Comparison of ENCODE assay signal across 12 cellular contexts in the genomic region with DNA sequence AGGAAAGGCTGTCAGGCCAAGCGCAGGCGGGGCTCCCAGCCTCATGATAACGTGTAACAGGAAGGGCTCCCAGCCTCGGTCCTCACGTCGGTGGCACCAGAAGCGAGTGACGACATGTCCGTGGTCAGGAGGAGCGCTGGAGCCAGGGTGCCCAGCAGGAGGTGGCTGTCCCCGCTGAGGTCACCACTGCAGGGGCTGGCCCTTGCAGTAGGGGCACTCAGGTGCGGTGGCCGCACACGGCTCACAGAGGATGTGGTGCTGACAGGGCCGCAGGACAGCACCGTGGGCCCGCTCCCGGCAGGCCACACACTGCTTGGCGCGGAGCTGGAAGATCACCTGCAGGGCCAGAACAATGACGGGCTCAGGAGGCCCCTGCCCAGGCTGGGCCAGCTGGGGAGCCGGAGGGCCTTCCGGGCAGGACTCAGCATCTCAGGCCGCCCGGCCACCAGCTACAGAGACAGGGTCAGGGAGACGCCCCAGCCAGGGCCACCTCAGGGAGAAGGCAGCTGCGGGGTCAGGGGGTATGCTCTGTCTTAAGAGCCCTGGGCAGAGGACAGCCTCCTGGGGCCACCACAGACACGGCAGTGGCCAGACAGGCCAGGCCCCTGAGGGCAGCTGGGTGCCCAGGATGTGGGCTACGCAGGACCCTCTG.
"Had no signal": no experiment of that assay in that cellular context is flagged by ENCODE, and none has a peak within 500 bp of the region (broad histone marks: within the 10 kb centered on the region; RNA-seq: fewer than 3 reads in every experiment).

No MANE protein-coding gene starts in this region.

- H3K27ac Mint-ChIP-seq: activated T-helper 1 cell treated with anti-CD3 and anti-CD28 coated beads, Interleukin-12 subunit alpha, Interleukin-12 subunit beta, Interleukin-2, Interleukin-4 antibody, amounts not matched to agents 30 ng/mL and 10 ng/mL and 1 ng/mL, durations not matched to agents 14 hours and 24 hours and 36 hours; natural killer cell; stimulated activated memory B cell treated with anti-CD40 and anti-IgM and Interleukin-4, amounts not matched to agents 10 μg/mL and 1 μg/mL and 100 μg/mL, for 72 hours; type B pancreatic cell had no signal

- ATAC-seq: natural killer cell; stimulated activated memory B cell treated with anti-CD40 and anti-IgM and Interleukin-4, amounts not matched to agents 10 μg/mL and 1 μg/mL and 100 μg/mL, for 72 hours had no signal

- H3K4me1 Mint-ChIP-seq: natural killer cell had no signal

- H3K4me3 Mint-ChIP-seq: activated T-helper 1 cell treated with anti-CD3 and anti-CD28 coated beads, Interleukin-12 subunit alpha, Interleukin-12 subunit beta, Interleukin-2, Interleukin-4 antibody, amounts not matched to agents 30 ng/mL and 10 ng/mL and 1 ng/mL, durations not matched to agents 14 hours and 24 hours and 36 hours; natural killer cell; stimulated activated memory B cell treated with anti-CD40 and anti-IgM and Interleukin-4, amounts not matched to agents 10 μg/mL and 1 μg/mL and 100 μg/mL, for 72 hours; type B pancreatic cell had no signal

- H3K9me3 Mint-ChIP-seq: activated T-helper 1 cell treated with anti-CD3 and anti-CD28 coated beads, Interleukin-12 subunit alpha, Interleukin-12 subunit beta, Interleukin-2, Interleukin-4 antibody, amounts not matched to agents 30 ng/mL and 10 ng/mL and 1 ng/mL, durations not matched to agents 14 hours and 24 hours and 36 hours; natural killer cell; stimulated activated memory B cell treated with anti-CD40 and anti-IgM and Interleukin-4, amounts not matched to agents 10 μg/mL and 1 μg/mL and 100 μg/mL, for 72 hours; type B pancreatic cell had no signal

- H3K27me3 Mint-ChIP-seq: stimulated activated memory B cell treated with anti-CD40 and anti-IgM and Interleukin-4, amounts not matched to agents 10 μg/mL and 1 μg/mL and 100 μg/mL, for 72 hours; type B pancreatic cell had no signal

- H3K36me3 Mint-ChIP-seq: natural killer cell had no signal

- FAIRE-seq: frontal cortex had no signal

- DNase-seq: activated CD4-positive, alpha-beta T cell treated with anti-CD3 and anti-CD28 coated beads for 1 hour; activated CD4-positive, alpha-beta T cell treated with anti-CD3 and anti-CD28 coated beads, Interleukin-2, amount 50 U/mL, for 48 hours; activated naive CD4-positive, alpha-beta T cell; head of caudate nucleus; mesendoderm; natural killer cell; posterior cingulate gyrus had no signal

- H3K27ac ChIP-seq: epithelial cell of prostate had no signal
